Comparison of ENCODE assay signal across 1 cellular context in genomic region chr3:197021729-197022404, GRCh38.
TF ChIP-seq lines count a peak whose summit lies in the region.

No MANE protein-coding gene starts in this region.

TF ChIP-seq in GM12878, 131 proteins besides CTCF, POLR2A, EP300 and RAD21:
- TF ChIP-seq PML (IDR thresholded peaks at IDR 0.05; ENCODE audit: low read length): peak; percentile 33; the same call in 1 of the 2 replicates
- TF ChIP-seq CEBPZ (IDR thresholded peaks at IDR 0.05; ENCODE audit: low read depth, low read length): no peak
